2 cellular contexts compared by ENCODE assay signal in the genomic region with DNA sequence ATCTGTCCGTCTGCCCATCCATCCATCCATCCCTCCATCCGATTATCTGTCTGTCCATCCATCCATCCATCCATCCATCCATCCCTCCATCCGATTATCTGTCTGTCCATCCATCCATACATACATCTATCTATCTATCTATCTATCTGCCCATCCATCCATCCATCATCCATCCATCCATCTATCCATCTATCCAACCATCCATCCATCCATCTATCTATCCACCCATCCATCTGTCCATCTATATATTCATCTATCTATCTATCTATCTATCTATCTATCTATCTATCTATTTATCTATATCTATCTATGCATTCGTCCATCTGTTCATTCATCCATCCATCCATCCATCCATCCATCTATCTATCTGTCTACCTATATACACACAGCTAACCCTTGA.
TF ChIP-seq lines count a peak whose summit lies in the region.

No MANE protein-coding gene starts in this region.

TF ChIP-seq in K562, 482 proteins besides CTCF, POLR2A, EP300 and RAD21 (continued from another document):
- no peak for TF ChIP-seq ZNF239 (CRISPR knock-in tag; IDR thresholded peaks at IDR 0.05)
- no peak for TF ChIP-seq DPF2 (IDR thresholded peaks at IDR 0.05)
- no peak for TF ChIP-seq HMG20B (CRISPR knock-in tag; IDR thresholded peaks at IDR 0.05)
TF ChIP-seq in K562: peak in this region for 1.

TF ChIP-seq in H1, 55 proteins besides CTCF, POLR2A, EP300 and RAD21 (continued from another document):
- TF ChIP-seq, protein P1, sequence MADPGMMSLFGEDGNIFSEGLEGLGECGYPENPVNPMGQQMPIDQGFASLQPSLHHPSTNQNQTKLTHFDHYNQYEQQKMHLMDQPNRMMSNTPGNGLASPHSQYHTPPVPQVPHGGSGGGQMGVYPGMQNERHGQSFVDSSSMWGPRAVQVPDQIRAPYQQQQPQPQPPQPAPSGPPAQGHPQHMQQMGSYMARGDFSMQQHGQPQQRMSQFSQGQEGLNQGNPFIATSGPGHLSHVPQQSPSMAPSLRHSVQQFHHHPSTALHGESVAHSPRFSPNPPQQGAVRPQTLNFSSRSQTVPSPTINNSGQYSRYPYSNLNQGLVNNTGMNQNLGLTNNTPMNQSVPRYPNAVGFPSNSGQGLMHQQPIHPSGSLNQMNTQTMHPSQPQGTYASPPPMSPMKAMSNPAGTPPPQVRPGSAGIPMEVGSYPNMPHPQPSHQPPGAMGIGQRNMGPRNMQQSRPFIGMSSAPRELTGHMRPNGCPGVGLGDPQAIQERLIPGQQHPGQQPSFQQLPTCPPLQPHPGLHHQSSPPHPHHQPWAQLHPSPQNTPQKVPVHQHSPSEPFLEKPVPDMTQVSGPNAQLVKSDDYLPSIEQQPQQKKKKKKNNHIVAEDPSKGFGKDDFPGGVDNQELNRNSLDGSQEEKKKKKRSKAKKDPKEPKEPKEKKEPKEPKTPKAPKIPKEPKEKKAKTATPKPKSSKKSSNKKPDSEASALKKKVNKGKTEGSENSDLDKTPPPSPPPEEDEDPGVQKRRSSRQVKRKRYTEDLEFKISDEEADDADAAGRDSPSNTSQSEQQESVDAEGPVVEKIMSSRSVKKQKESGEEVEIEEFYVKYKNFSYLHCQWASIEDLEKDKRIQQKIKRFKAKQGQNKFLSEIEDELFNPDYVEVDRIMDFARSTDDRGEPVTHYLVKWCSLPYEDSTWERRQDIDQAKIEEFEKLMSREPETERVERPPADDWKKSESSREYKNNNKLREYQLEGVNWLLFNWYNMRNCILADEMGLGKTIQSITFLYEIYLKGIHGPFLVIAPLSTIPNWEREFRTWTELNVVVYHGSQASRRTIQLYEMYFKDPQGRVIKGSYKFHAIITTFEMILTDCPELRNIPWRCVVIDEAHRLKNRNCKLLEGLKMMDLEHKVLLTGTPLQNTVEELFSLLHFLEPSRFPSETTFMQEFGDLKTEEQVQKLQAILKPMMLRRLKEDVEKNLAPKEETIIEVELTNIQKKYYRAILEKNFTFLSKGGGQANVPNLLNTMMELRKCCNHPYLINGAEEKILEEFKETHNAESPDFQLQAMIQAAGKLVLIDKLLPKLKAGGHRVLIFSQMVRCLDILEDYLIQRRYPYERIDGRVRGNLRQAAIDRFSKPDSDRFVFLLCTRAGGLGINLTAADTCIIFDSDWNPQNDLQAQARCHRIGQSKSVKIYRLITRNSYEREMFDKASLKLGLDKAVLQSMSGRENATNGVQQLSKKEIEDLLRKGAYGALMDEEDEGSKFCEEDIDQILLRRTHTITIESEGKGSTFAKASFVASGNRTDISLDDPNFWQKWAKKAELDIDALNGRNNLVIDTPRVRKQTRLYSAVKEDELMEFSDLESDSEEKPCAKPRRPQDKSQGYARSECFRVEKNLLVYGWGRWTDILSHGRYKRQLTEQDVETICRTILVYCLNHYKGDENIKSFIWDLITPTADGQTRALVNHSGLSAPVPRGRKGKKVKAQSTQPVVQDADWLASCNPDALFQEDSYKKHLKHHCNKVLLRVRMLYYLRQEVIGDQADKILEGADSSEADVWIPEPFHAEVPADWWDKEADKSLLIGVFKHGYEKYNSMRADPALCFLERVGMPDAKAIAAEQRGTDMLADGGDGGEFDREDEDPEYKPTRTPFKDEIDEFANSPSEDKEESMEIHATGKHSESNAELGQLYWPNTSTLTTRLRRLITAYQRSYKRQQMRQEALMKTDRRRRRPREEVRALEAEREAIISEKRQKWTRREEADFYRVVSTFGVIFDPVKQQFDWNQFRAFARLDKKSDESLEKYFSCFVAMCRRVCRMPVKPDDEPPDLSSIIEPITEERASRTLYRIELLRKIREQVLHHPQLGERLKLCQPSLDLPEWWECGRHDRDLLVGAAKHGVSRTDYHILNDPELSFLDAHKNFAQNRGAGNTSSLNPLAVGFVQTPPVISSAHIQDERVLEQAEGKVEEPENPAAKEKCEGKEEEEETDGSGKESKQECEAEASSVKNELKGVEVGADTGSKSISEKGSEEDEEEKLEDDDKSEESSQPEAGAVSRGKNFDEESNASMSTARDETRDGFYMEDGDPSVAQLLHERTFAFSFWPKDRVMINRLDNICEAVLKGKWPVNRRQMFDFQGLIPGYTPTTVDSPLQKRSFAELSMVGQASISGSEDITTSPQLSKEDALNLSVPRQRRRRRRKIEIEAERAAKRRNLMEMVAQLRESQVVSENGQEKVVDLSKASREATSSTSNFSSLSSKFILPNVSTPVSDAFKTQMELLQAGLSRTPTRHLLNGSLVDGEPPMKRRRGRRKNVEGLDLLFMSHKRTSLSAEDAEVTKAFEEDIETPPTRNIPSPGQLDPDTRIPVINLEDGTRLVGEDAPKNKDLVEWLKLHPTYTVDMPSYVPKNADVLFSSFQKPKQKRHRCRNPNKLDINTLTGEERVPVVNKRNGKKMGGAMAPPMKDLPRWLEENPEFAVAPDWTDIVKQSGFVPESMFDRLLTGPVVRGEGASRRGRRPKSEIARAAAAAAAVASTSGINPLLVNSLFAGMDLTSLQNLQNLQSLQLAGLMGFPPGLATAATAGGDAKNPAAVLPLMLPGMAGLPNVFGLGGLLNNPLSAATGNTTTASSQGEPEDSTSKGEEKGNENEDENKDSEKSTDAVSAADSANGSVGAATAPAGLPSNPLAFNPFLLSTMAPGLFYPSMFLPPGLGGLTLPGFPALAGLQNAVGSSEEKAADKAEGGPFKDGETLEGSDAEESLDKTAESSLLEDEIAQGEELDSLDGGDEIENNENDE (IDR thresholded peaks at IDR 0.05; ENCODE audit: insufficient replicate concordance, low read length) = no peak
- TF ChIP-seq RNF2 (IDR thresholded peaks at IDR 0.05; ENCODE audit: borderline replicate concordance, low read depth, low read length, missing control alignments, poor library complexity, severe bottlenecking) (no peak), CTBP2 (IDR thresholded peaks at IDR 0.05; ENCODE audit: borderline replicate concordance, insufficient read depth, insufficient read length, low read length) (no peak), NANOG (IDR thresholded peaks at IDR 0.05; ENCODE audit: insufficient read depth, low read depth, low read length, poor library complexity, severe bottlenecking) (no peak), GTF2F1 (IDR thresholded peaks at IDR 0.05; ENCODE audit: borderline replicate concordance, low read depth, low read length) (no peak)
- TF ChIP-seq, protein P2, sequence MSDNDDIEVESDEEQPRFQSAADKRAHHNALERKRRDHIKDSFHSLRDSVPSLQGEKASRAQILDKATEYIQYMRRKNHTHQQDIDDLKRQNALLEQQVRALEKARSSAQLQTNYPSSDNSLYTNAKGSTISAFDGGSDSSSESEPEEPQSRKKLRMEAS (IDR thresholded peaks at IDR 0.05) = no peak
TF ChIP-seq in H1: peak in this region for 0.
